Comparison of ENCODE assay signal across 1 cellular context in genomic region chr18:59899298-59900221, GRCh38.
TF ChIP-seq lines count a peak whose summit lies in the region.

Gene PMAIP1 (plus strand): TSS chr18:59899996. CDS start chr18:59900178, 182 bp downstream.

TF ChIP-seq in H1, 55 proteins besides CTCF, POLR2A, EP300 and RAD21 (continued from another document):
- TF ChIP-seq EGR1 (IDR thresholded peaks at IDR 0.05; ENCODE audit: borderline replicate concordance, low read depth, low read length) (0 out of 2 replicates have a peak, but pooled peaks have one; percentile 16), PHF8 (conservative IDR thresholded peaks at IDR 0.05; ENCODE audit: low read depth, low read length) (peak; percentile 82), EZH2 (IDR thresholded peaks at IDR 0.05; ENCODE audit: low read depth, low read length, severe bottlenecking) (no peak), BCL11A (IDR thresholded peaks at IDR 0.05; ENCODE audit: low read depth in 2 of 2, low read length in 2 of 2) (no peak), USF2 (IDR thresholded peaks at IDR 0.05; ENCODE audit: low read length) (no peak; the same call in 1 of the 2 replicates), KDM5A (IDR thresholded peaks at IDR 0.05; ENCODE audit: low read length) (no peak), BACH1 (IDR thresholded peaks at IDR 0.05; ENCODE audit: low read length) (0 out of 2 replicates have a peak, but pooled peaks have one; percentile 6), POLR2AphosphoS5 (IDR thresholded peaks at IDR 0.05; ENCODE audit: low read depth, low read length) (peak; percentile 100), KDM4A (IDR thresholded peaks at IDR 0.05; ENCODE audit: low read depth, low read length, severe bottlenecking) (peak; percentile 5), CREB1 (IDR thresholded peaks at IDR 0.05) (peak; percentile 77), SP1 (IDR thresholded peaks at IDR 0.05; ENCODE audit: low read depth, low read length) (peak; percentile 12; the same call in 1 of the 2 replicates), ATF3 (IDR thresholded peaks at IDR 0.05; ENCODE audit: insufficient read depth, low read depth, low read length) (no peak), KDM1A (IDR thresholded peaks at IDR 0.05; ENCODE audit: borderline replicate concordance, low read length) (no peak), ATF2 (IDR thresholded peaks at IDR 0.05; ENCODE audit: low read length) (no peak), SIX5 (IDR thresholded peaks at IDR 0.05; ENCODE audit: low read depth, low read length) (no peak), NANOG (IDR thresholded peaks at IDR 0.05; ENCODE audit: insufficient read depth, low read depth, low read length, poor library complexity, severe bottlenecking) (no peak), MAFK (IDR thresholded peaks at IDR 0.05; ENCODE audit: low read depth, low read length) (no peak), CHD7 (IDR thresholded peaks at IDR 0.05; ENCODE audit: insufficient replicate concordance, low read length) (no peak), POU5F1 (IDR thresholded peaks at IDR 0.05; ENCODE audit: low read depth, low read length) (no peak), SUZ12 (IDR thresholded peaks at IDR 0.05; ENCODE audit: low read length) (no peak), TEAD4 (IDR thresholded peaks at IDR 0.05; ENCODE audit: low read depth, low read length) (no peak), RNF2 (IDR thresholded peaks at IDR 0.05; ENCODE audit: borderline replicate concordance, low read depth, low read length, missing control alignments, poor library complexity, severe bottlenecking) (no peak), HDAC2 (IDR thresholded peaks at IDR 0.05; ENCODE audit: borderline replicate concordance in 1 of 2, low read depth in 2 of 2, low read length in 2 of 2) (peak in 1 of 2 experiments; percentile 62), FOSL1 (IDR thresholded peaks at IDR 0.05; ENCODE audit: insufficient read depth, low read depth, low read length) (no peak), HDAC6 (IDR thresholded peaks at IDR 0.05; ENCODE audit: low read depth, low read length) (no peak), GTF2F1 (IDR thresholded peaks at IDR 0.05; ENCODE audit: borderline replicate concordance, low read depth, low read length) (peak; percentile 97), SIN3A (conservative IDR thresholded peaks at IDR 0.05 in 1 of 2, IDR thresholded peaks at IDR 0.05 in 1 of 2; ENCODE audit: low read depth in 1 of 2, low read length in 2 of 2) (peak; percentile 71 to 82; a peak in 3 of 4 replicates), SP4 (IDR thresholded peaks at IDR 0.05; ENCODE audit: low read length) (no peak), SRF (IDR thresholded peaks at IDR 0.05; ENCODE audit: low read depth, low read length) (0 out of 2 replicates have a peak, but pooled peaks have one; percentile 13), CTBP2 (IDR thresholded peaks at IDR 0.05; ENCODE audit: borderline replicate concordance, insufficient read depth, insufficient read length, low read length) (no peak), CBX5 (IDR thresholded peaks at IDR 0.05; ENCODE audit: low read depth, low read length) (no peak)
